In genomic region chr5:57179262-57179960, GRCh38 we compare ENCODE assay signal across 8 cellular contexts. TPM values are rescaled to one million over a fixed set of nuclear protein-coding genes. Genes with fewer than 3 reads are reported as not detected.
A peak's percentile ranks its signal among the peaks of the same experiment; 100 is the strongest.
DNase-seq lines count a peak whose midpoint lies in the region; ATAC-seq and TF ChIP-seq lines count a peak whose summit lies in the region.

No MANE protein-coding gene starts in this region.

- CTCF ChIA-PET in activated naive CD4-positive, alpha-beta T cell treated with anti-CD3 and anti-CD28 coated beads, Interleukin-2, amount 10 ng/mL, durations not matched to agents 7 days and 5 days (lab: Charles Lee) = interaction anchor here (0.7 to 0.8 kb wide), 2 partner anchors 12 to 40 kb away, joined by 3 to 4 read pairs; no protein-coding TSS in a partner anchor

- ATAC-seq in GM18502 (IDR thresholded peaks at IDR 0.05; ENCODE audit: poor library complexity, unreplicated experiment) (no peak), sciatic nerve (no peak)

- TF ChIP-seq POLR2A in vagina (IDR thresholded peaks at IDR 0.05) = no peak

- intact Hi-C loops in vagina (cut with DNase I) = loop anchor here (10.0 kb wide), 1 partner anchor 45 kb away; no protein-coding TSS in a partner anchor
- intact Hi-C loops in sciatic nerve (cut with DNase I) = no loop called here

- H3K36me3 ChIP-seq in vagina = no peaks in the 10 kb centered on the region

- H3K4me3 ChIP-seq in mononuclear cell (ENCODE audit: low read length) (peak overlapping the region; percentile 21), vagina (peak overlapping the region; percentile 36 to 92)

- peaks cover 87% of the 10 kb centered on the region for H3K4me1 ChIP-seq in mononuclear cell (ENCODE audit: insufficient read depth, low read length)
- peaks cover 91% of the 10 kb centered on the region for H3K4me1 ChIP-seq in vagina

- H3K27ac ChIP-seq in vagina = peak overlapping the region; percentile 100

- peak overlapping the region; percentile 79 for H3K27ac Mint-ChIP-seq in activated naive CD4-positive, alpha-beta T cell treated with anti-CD3 and anti-CD28 coated beads, Interleukin-2, amount 10 ng/mL, durations not matched to agents 7 days and 5 days
- peak overlapping the region; percentile 86 for H3K27ac Mint-ChIP-seq in chondrocyte (ENCODE audit: unreplicated experiment)

- H3K9me3 Mint-ChIP-seq in activated naive CD4-positive, alpha-beta T cell treated with anti-CD3 and anti-CD28 coated beads, Interleukin-2, amount 10 ng/mL, durations not matched to agents 7 days and 5 days = no peaks in the 10 kb centered on the region
- peaks cover 3% of the 10 kb centered on the region for H3K9me3 Mint-ChIP-seq in chondrocyte (ENCODE audit: low read depth)

- no peaks in the 10 kb centered on the region for H3K27me3 Mint-ChIP-seq in activated naive CD4-positive, alpha-beta T cell treated with anti-CD3 and anti-CD28 coated beads, Interleukin-2, amount 10 ng/mL, durations not matched to agents 7 days and 5 days
- H3K27me3 Mint-ChIP-seq in chondrocyte (ENCODE audit: low read depth) = no peaks in the 10 kb centered on the region

- TF ChIP-seq CTCF in chondrocyte (IDR thresholded peaks at IDR 0.05) (no peak), vagina (IDR thresholded peaks at IDR 0.05) (no peak)

- no peak for DNase-seq in activated naive CD4-positive, alpha-beta T cell treated with anti-CD3 and anti-CD28 coated beads, Interleukin-2, amount 10 ng/mL, durations not matched to agents 7 days and 5 days
- no peak for DNase-seq in activated naive CD4-positive, alpha-beta T cell treated with Interleukin-2 at 50 U/mL for 16 hours
- DNase-seq in chondrocyte (ENCODE audit: low spot score) (no peak), vagina (ENCODE audit: extremely low spot score in 2 of 2) (no peak), sciatic nerve (ENCODE audit: low spot score) (no peak), NCI-H1930 (lab: John Stamatoyannopoulos, UW) (no peak)

- H3K4me3 Mint-ChIP-seq in activated naive CD4-positive, alpha-beta T cell treated with anti-CD3 and anti-CD28 coated beads, Interleukin-2, amount 10 ng/mL, durations not matched to agents 7 days and 5 days = peak overlapping the region; percentile 94
- H3K4me3 Mint-ChIP-seq in chondrocyte (ENCODE audit: unreplicated experiment) = peak overlapping the region; percentile 95

- H3K9me3 ChIP-seq in mononuclear cell (ENCODE audit: low read depth, low read length) (no peaks in the 10 kb centered on the region), vagina (no peaks in the 10 kb centered on the region)

- peaks cover 67% of the 10 kb centered on the region for H3K4me1 Mint-ChIP-seq in activated naive CD4-positive, alpha-beta T cell treated with anti-CD3 and anti-CD28 coated beads, Interleukin-2, amount 10 ng/mL, durations not matched to agents 7 days and 5 days
- peaks cover 63% of the 10 kb centered on the region for H3K4me1 Mint-ChIP-seq in chondrocyte (ENCODE audit: low read depth)

- H3K27me3 ChIP-seq in mononuclear cell (ENCODE audit: insufficient read depth, low read length) (no peaks in the 10 kb centered on the region), vagina (no peaks in the 10 kb centered on the region)

- peaks cover 66% of the 10 kb centered on the region for H3K36me3 Mint-ChIP-seq in activated naive CD4-positive, alpha-beta T cell treated with anti-CD3 and anti-CD28 coated beads, Interleukin-2, amount 10 ng/mL, durations not matched to agents 7 days and 5 days
- peaks cover 10% of the 10 kb centered on the region for H3K36me3 Mint-ChIP-seq in chondrocyte (ENCODE audit: low read depth)

RNA-seq across cellular contexts. Expression of gene GPBP1, which starts 5.6 kb away (rescaled TPM):
- total RNA-seq in chondrocyte (40.7 to 49.3 TPM (median 45.6 TPM) in 3 replicates), mononuclear cell (218 TPM), vagina (62.6 TPM), sciatic nerve (102 TPM)
